In genomic region chr10:117257701-117258100, GRCh38 we compare ENCODE assay signal across 25 cellular contexts. TPM values are rescaled to one million over a fixed set of nuclear protein-coding genes. Genes with fewer than 3 reads are reported as not detected.
"Had no signal": no experiment of that assay in that cellular context is flagged by ENCODE, and none has a peak within 500 bp of the region (broad histone marks: within the 10 kb centered on the region; RNA-seq: fewer than 3 reads in every experiment).

No MANE protein-coding gene starts in this region.

- H3K27ac ChIP-seq: colonic mucosa, dorsolateral prefrontal cortex, esophagus squamous epithelium, heart right ventricle, lower lobe of right lung, upper lobe of left lung had no signal

- H3K9me3 Mint-ChIP-seq: activated CD4-positive, alpha-beta memory T cell treated with anti-CD3 and anti-CD28 coated beads for 36 hours; activated naive CD4-positive, alpha-beta T cell treated with anti-CD3 and anti-CD28 coated beads, Interleukin-2, amount 10 ng/mL, durations not matched to agents 7 days and 5 days; effector memory CD8-positive, alpha-beta T cell; nephron progenitor cell; T-helper 1 cell treated with Interleukin-12 subunit alpha and Interleukin-12 subunit beta and Interleukin-4 antibody, amounts not matched to agents 30 μg/mL and 1 μg/mL, for 36 hours had no signal

- H3K36me3 ChIP-seq: colonic mucosa, esophagus squamous epithelium, heart right ventricle, lower lobe of right lung, upper lobe of left lung had no signal

- H3K36me3 Mint-ChIP-seq: activated CD4-positive, alpha-beta memory T cell treated with anti-CD3 and anti-CD28 coated beads for 36 hours; activated naive CD4-positive, alpha-beta T cell treated with anti-CD3 and anti-CD28 coated beads, Interleukin-2, amount 10 ng/mL, durations not matched to agents 7 days and 5 days had no signal

- H3K4me1 Mint-ChIP-seq: activated naive CD4-positive, alpha-beta T cell treated with anti-CD3 and anti-CD28 coated beads, Interleukin-2, amount 10 ng/mL, durations not matched to agents 7 days and 5 days had no signal

- H3K4me3 ChIP-seq: colonic mucosa, dorsolateral prefrontal cortex, esophagus squamous epithelium, heart right ventricle, lower lobe of right lung, mucosa of descending colon, upper lobe of left lung had no signal

- H3K9me3 ChIP-seq: colonic mucosa, esophagus squamous epithelium, heart right ventricle, lower lobe of right lung, mucosa of descending colon, upper lobe of left lung had no signal

- DNase-seq: activated CD4-positive, alpha-beta memory T cell treated with anti-CD3 and anti-CD28 coated beads for 36 hours; activated CD4-positive, alpha-beta T cell treated with anti-CD3 and anti-CD28 coated beads for 48 hours; activated CD4-positive, CD25-positive, alpha-beta regulatory T cell; activated effector memory CD4-positive, alpha-beta T cell treated with anti-CD3 and anti-CD28 coated beads, Interleukin-2, amount 50 U/mL, for 16 hours; activated naive CD4-positive, alpha-beta T cell treated with anti-CD3 and anti-CD28 coated beads, Interleukin-2, amount 10 ng/mL, durations not matched to agents 7 days and 5 days; activated T-cell treated with anti-CD3 and anti-CD28 coated beads for 4 hours; amygdala; colonic mucosa; dorsolateral prefrontal cortex; effector memory CD8-positive, alpha-beta T cell; esophagus squamous epithelium; heart right ventricle; lower lobe of right lung; mesendoderm; mucosa of descending colon; nephron progenitor cell; nucleus accumbens; posterior cingulate gyrus; stimulated activated CD4-positive, alpha-beta T cell treated with anti-CD3 and anti-CD28 coated beads, Interleukin-4, amount 100 ng/mL, for 1 hour; stimulated activated naive CD4-positive, alpha-beta T cell treated with Interleukin-2 at 50 U/mL for 16 hours; T1000; upper lobe of left lung had no signal

- H3K27ac Mint-ChIP-seq: activated CD4-positive, alpha-beta memory T cell treated with anti-CD3 and anti-CD28 coated beads for 36 hours; activated naive CD4-positive, alpha-beta T cell treated with anti-CD3 and anti-CD28 coated beads, Interleukin-2, amount 10 ng/mL, durations not matched to agents 7 days and 5 days; effector memory CD8-positive, alpha-beta T cell; nephron progenitor cell; T-helper 1 cell treated with Interleukin-12 subunit alpha and Interleukin-12 subunit beta and Interleukin-4 antibody, amounts not matched to agents 30 μg/mL and 1 μg/mL, for 36 hours had no signal

- FAIRE-seq: bronchial epithelial cell, keratinocyte had no signal

- H3K27me3 ChIP-seq: colonic mucosa, upper lobe of left lung had no signal

- ATAC-seq: effector memory CD8-positive, alpha-beta T cell; heart right ventricle; lower lobe of right lung; mucosa of descending colon had no signal

- H3K4me3 Mint-ChIP-seq: activated CD4-positive, alpha-beta memory T cell treated with anti-CD3 and anti-CD28 coated beads for 36 hours; activated naive CD4-positive, alpha-beta T cell treated with anti-CD3 and anti-CD28 coated beads, Interleukin-2, amount 10 ng/mL, durations not matched to agents 7 days and 5 days; effector memory CD8-positive, alpha-beta T cell; nephron progenitor cell; T-helper 1 cell treated with Interleukin-12 subunit alpha and Interleukin-12 subunit beta and Interleukin-4 antibody, amounts not matched to agents 30 μg/mL and 1 μg/mL, for 36 hours had no signal

- H3K4me1 ChIP-seq: colonic mucosa, esophagus squamous epithelium, heart right ventricle, lower lobe of right lung, upper lobe of left lung had no signal

RNA-seq across cellular contexts. Expression of gene SLC18A2, which starts 16.8 kb away (rescaled TPM):
- total RNA-seq: activated CD4-positive, alpha-beta memory T cell treated with anti-CD3 and anti-CD28 coated beads for 36 hours; bronchial epithelial cell had no signal
- polyA plus RNA-seq: keratinocyte had no signal
